Comparison of ENCODE assay signal across 12 cellular contexts in genomic region chr1:56135069-56135863, GRCh38.
A peak's percentile ranks its signal among the peaks of the same experiment; 100 is the strongest.
DNase-seq lines count a peak whose midpoint lies in the region; ATAC-seq and TF ChIP-seq lines count a peak whose summit lies in the region.
"Had no signal": no experiment of that assay in that cellular context is flagged by ENCODE, and none has a peak within 500 bp of the region (broad histone marks: within the 10 kb centered on the region; RNA-seq: fewer than 3 reads in every experiment).

No MANE protein-coding gene starts in this region.

- no peak for TF ChIP-seq CTCF in left ventricle myocardium inferior (IDR thresholded peaks at IDR 0.05; ENCODE audit: borderline replicate concordance)

- peak; percentile 61 for ATAC-seq in GM18907 (IDR thresholded peaks at IDR 0.05; ENCODE audit: unreplicated experiment)
- ATAC-seq in HG02678 (IDR thresholded peaks at IDR 0.05; ENCODE audit: unreplicated experiment): peak; percentile 64
- peak; percentile 53 for ATAC-seq in HG03520 (IDR thresholded peaks at IDR 0.05; ENCODE audit: unreplicated experiment)

- intact Hi-C loops in left ventricle myocardium inferior (cut with micrococcal nuclease): no loop called here

- DNase-seq in renal cortical epithelial cell (ENCODE audit: low read depth): peak; percentile 91
- DNase-seq in stimulated activated CD4-positive, alpha-beta T cell treated with anti-CD3 and anti-CD28 coated beads, Interleukin-15, amount 100 ng/mL, for 24 hours: no peak
- DNase-seq in cerebellum (ENCODE audit: low spot score): no peak
- DNase-seq in left ventricle myocardium inferior: no peak
- DNase-seq in stimulated activated CD4-positive, alpha-beta T cell treated with anti-CD3 and anti-CD28 coated beads, Interleukin-1b, Interleukin-23, amount 100 ng/mL, for 48 hours: no peak
- DNase-seq: activated CD4-positive, alpha-beta memory T cell treated with anti-CD3 and anti-CD28 coated beads, Interleukin-2, amount 10 ng/mL, durations not matched to agents 7 days and 5 days; midbrain; NCI-H1092 treated with DMSO at 0.1 percent for 48 hours had no signal

- H3K27me3 ChIP-seq in left ventricle myocardium inferior (ENCODE audit: low read depth): no peaks in the 10 kb centered on the region

- H3K9me3 ChIP-seq in left ventricle myocardium inferior (replicated peaks): no peaks in the 10 kb centered on the region
- H3K9me3 ChIP-seq: prostate gland had no signal

- H3K4me3 ChIP-seq in left ventricle myocardium inferior: no peak overlapping the region
- H3K4me3 ChIP-seq: prostate gland had no signal

- H3K27ac ChIP-seq in left ventricle myocardium inferior (replicated peaks): no peak overlapping the region
- H3K27ac ChIP-seq: prostate gland had no signal

- H3K36me3 ChIP-seq in left ventricle myocardium inferior: no peaks in the 10 kb centered on the region
- H3K36me3 ChIP-seq: prostate gland had no signal

- H3K4me1 ChIP-seq in left ventricle myocardium inferior: peaks cover 26% of the 10 kb centered on the region
- H3K4me1 ChIP-seq: prostate gland had no signal
